In genomic region chr11:61493832-61494231, GRCh38 we compare ENCODE assay signal across 15 cellular contexts. TPM values are rescaled to one million over a fixed set of nuclear protein-coding genes. Genes with fewer than 3 reads are reported as not detected.
A peak's percentile ranks its signal among the peaks of the same experiment; 100 is the strongest.
DNase-seq lines count a peak whose midpoint lies in the region; ATAC-seq and TF ChIP-seq lines count a peak whose summit lies in the region.
"Had no signal": no experiment of that assay in that cellular context is flagged by ENCODE, and none has a peak within 500 bp of the region (broad histone marks: within the 10 kb centered on the region; RNA-seq: fewer than 3 reads in every experiment).

No MANE protein-coding gene starts in this region.

- 92% methylated on average over 9 of the region's 9 CpGs for WGBS in right cardiac atrium
- WGBS in spleen, 5 donors, result 88 to 94% (median 89%) methylated on average over 8 to 9 of the region's 9 CpGs
- 84 to 88% methylated on average over 9 of the region's 9 CpGs for WGBS in GM23248 (ENCODE audit: low coverage in 1 of 2, low lambda C conversion rate in 2 of 2, missing lambda C conversion rate in 2 of 2), 2 experiments

- H3K27ac ChIP-seq in right cardiac atrium (ENCODE audit: low read length) (peak overlapping the region; percentile 11), caudate nucleus (ENCODE audit: low read depth, low read length) (peak overlapping the region; percentile 16), neural progenitor cell (no peak overlapping the region), spleen (peak overlapping the region in 5 of 8 donors; percentile 3 to 43 (median 27)), GM23248 (no peak overlapping the region)
- H3K27ac ChIP-seq: A549 had no signal

- intact Hi-C loops in right cardiac atrium (cut with DNase I), result no loop called here
- intact Hi-C loops in left ventricle myocardium superior (cut with micrococcal nuclease), result no loop called here
- intact Hi-C loops in spleen (cut with DNase I; ENCODE audit: low total_unique reads), result no loop called here

- no peak overlapping the region for H2AFZ ChIP-seq in neural progenitor cell (replicated peaks)
- H2AFZ ChIP-seq in GM23248, result no peak overlapping the region

- peaks cover 13% of the 10 kb centered on the region for H3K27me3 Mint-ChIP-seq in neural progenitor cell (ENCODE audit: insufficient read depth, low read depth)
- no peaks in the 10 kb centered on the region for H3K27me3 Mint-ChIP-seq in natural killer cell treated with Interleukin-12 subunit alpha and Interleukin-12 subunit beta and Interleukin-15 and Interleukin-18, amount 100 ng/mL, for 72 hours

- H3K4me2 ChIP-seq in neural progenitor cell (no peak overlapping the region), GM23248 (ENCODE audit: unreplicated experiment) (no peak overlapping the region)
- H3K4me2 ChIP-seq: A549 had no signal

- H3K9me3 ChIP-seq in right cardiac atrium (ENCODE audit: control insufficient read depth, low read length) (no peaks in the 10 kb centered on the region), neural progenitor cell (ENCODE audit: low read depth) (no peaks in the 10 kb centered on the region), spleen (no peaks in the 10 kb centered on the region), GM23248 (ENCODE audit: low read depth) (no peaks in the 10 kb centered on the region)
- H3K9me3 ChIP-seq: A549, Caco-2 had no signal

- H3K4me1 Mint-ChIP-seq in neural progenitor cell, result peaks cover 42% of the 10 kb centered on the region
- no peaks in the 10 kb centered on the region for H3K4me1 Mint-ChIP-seq in natural killer cell treated with Interleukin-12 subunit alpha and Interleukin-12 subunit beta and Interleukin-15 and Interleukin-18, amount 100 ng/mL, for 72 hours (ENCODE audit: low read depth in 2 of 2)
- H3K4me1 Mint-ChIP-seq: CD14-positive monocyte had no signal

- no peaks in the 10 kb centered on the region for H3K9me3 Mint-ChIP-seq in neural progenitor cell
- no peaks in the 10 kb centered on the region for H3K9me3 Mint-ChIP-seq in natural killer cell treated with Interleukin-12 subunit alpha and Interleukin-12 subunit beta and Interleukin-15 and Interleukin-18, amount 100 ng/mL, for 72 hours
- H3K9me3 Mint-ChIP-seq: CD14-positive monocyte; CD8-positive, alpha-beta T cell had no signal

- H3K4me3 Mint-ChIP-seq in neural progenitor cell, result no peak overlapping the region
- no peak overlapping the region for H3K4me3 Mint-ChIP-seq in natural killer cell treated with Interleukin-12 subunit alpha and Interleukin-12 subunit beta and Interleukin-15 and Interleukin-18, amount 100 ng/mL, for 72 hours
- H3K4me3 Mint-ChIP-seq: CD14-positive monocyte; CD8-positive, alpha-beta T cell had no signal

- H3F3A ChIP-seq in neural progenitor cell (ENCODE audit: low read depth) (peaks cover 4% of the 10 kb centered on the region), GM23248 (ENCODE audit: insufficient read depth) (no peaks in the 10 kb centered on the region)

- no peaks in the 10 kb centered on the region for H3K79me2 ChIP-seq in neural progenitor cell (ENCODE audit: low read depth)
- no peaks in the 10 kb centered on the region for H3K79me2 ChIP-seq in GM23248 (ENCODE audit: insufficient read depth)

- TF ChIP-seq POLR2A in spleen (IDR thresholded peaks at IDR 0.05), result no peak

- H3K27me3 ChIP-seq in right cardiac atrium (ENCODE audit: control insufficient read depth, insufficient read depth) (no peaks in the 10 kb centered on the region), neural progenitor cell (peaks cover 2% of the 10 kb centered on the region), spleen (replicated peaks in 1 of 7) (no peaks in the 10 kb centered on the region), GM23248 (replicated peaks; ENCODE audit: insufficient read depth) (no peaks in the 10 kb centered on the region)

- DNase-seq in right cardiac atrium, result peak in 2 of 3 donors; percentile 10 to 32
- DNase-seq in left ventricle myocardium superior, result no peak
- no peak for DNase-seq in caudate nucleus (lab: John Stamatoyannopoulos, UW)
- no peak for DNase-seq in neural progenitor cell (ENCODE audit: low spot score)
- DNase-seq in spleen, result no peak
- no peak for DNase-seq in GM23248
- no peak for DNase-seq in NCI-H510A (lab: John Stamatoyannopoulos, UW)
- no peak for DNase-seq in natural killer cell treated with Interleukin-12 subunit alpha and Interleukin-12 subunit beta and Interleukin-15 and Interleukin-18, amount 100 ng/mL, for 72 hours (ENCODE audit: low spot score)
- DNase-seq: Caco-2; CD8-positive, alpha-beta T cell; GF-D8; H7; IMR-90 had no signal

- no peaks in the 10 kb centered on the region for H3K9me2 ChIP-seq in GM23248 (ENCODE audit: insufficient read depth)

- H3K4me1 ChIP-seq in right cardiac atrium (ENCODE audit: control insufficient read depth, insufficient read depth, low read length), result peaks cover 5% of the 10 kb centered on the region
- peaks cover 18% of the 10 kb centered on the region for H3K4me1 ChIP-seq in neural progenitor cell
- H3K4me1 ChIP-seq in spleen, result peaks cover 0 to 23% (median 9%) of the 10 kb centered on the region in 6 donors
- peaks cover 12% of the 10 kb centered on the region for H3K4me1 ChIP-seq in GM23248 (ENCODE audit: insufficient read depth)
- H3K4me1 ChIP-seq: A549 had no signal

- in situ Hi-C loops in GM23248 (cut with MboI), result no loop called here

- no peak for ATAC-seq in right cardiac atrium
- ATAC-seq in left ventricle myocardium superior, result no peak
- ATAC-seq in natural killer cell treated with Interleukin-12 subunit alpha and Interleukin-12 subunit beta and Interleukin-15 and Interleukin-18, amount 100 ng/mL, for 72 hours, result no peak
- ATAC-seq: A549; CD8-positive, alpha-beta T cell had no signal

- H3K27ac Mint-ChIP-seq in neural progenitor cell, result peak overlapping the region; percentile 87
- H3K27ac Mint-ChIP-seq in natural killer cell treated with Interleukin-12 subunit alpha and Interleukin-12 subunit beta and Interleukin-15 and Interleukin-18, amount 100 ng/mL, for 72 hours, result no peak overlapping the region
- H3K27ac Mint-ChIP-seq: CD8-positive, alpha-beta T cell had no signal

- H3K9ac ChIP-seq in neural progenitor cell (no peak overlapping the region), GM23248 (no peak overlapping the region)

- H3K36me3 ChIP-seq in neural progenitor cell (no peaks in the 10 kb centered on the region), spleen (no peaks in the 10 kb centered on the region), GM23248 (ENCODE audit: low read depth) (no peaks in the 10 kb centered on the region)

- H3K4me3 ChIP-seq in right cardiac atrium (ENCODE audit: low read length), result no peak overlapping the region
- H3K4me3 ChIP-seq in neural progenitor cell, result no peak overlapping the region
- H3K4me3 ChIP-seq in spleen, result no peak overlapping the region
- H3K4me3 ChIP-seq in GM23248, result no peak overlapping the region
- H3K4me3 ChIP-seq: A549 had no signal

- H3K36me3 Mint-ChIP-seq in neural progenitor cell, result no peaks in the 10 kb centered on the region
- H3K36me3 Mint-ChIP-seq in natural killer cell treated with Interleukin-12 subunit alpha and Interleukin-12 subunit beta and Interleukin-15 and Interleukin-18, amount 100 ng/mL, for 72 hours, result no peaks in the 10 kb centered on the region
- H3K36me3 Mint-ChIP-seq: CD14-positive monocyte; CD8-positive, alpha-beta T cell had no signal

- no peak for TF ChIP-seq CTCF in neural progenitor cell (IDR thresholded peaks at IDR 0.05)
- TF ChIP-seq CTCF in spleen (IDR thresholded peaks at IDR 0.05 in 8 of 11, conservative IDR thresholded peaks at IDR 0.05 in 3 of 11), result no peak

- H4K20me1 ChIP-seq in neural progenitor cell (ENCODE audit: low read depth), result peaks cover 3% of the 10 kb centered on the region
- H4K20me1 ChIP-seq in GM23248 (ENCODE audit: insufficient read depth), result no peaks in the 10 kb centered on the region

RNA-seq across cellular contexts. Expression of gene LRRC10B, which starts 14.7 kb away (rescaled TPM):
- under 1 TPM; 0.09 to 0.86 (median 0.68) TPM for total RNA-seq in right cardiac atrium
- 0.57 TPM for polyA plus RNA-seq in right cardiac atrium
- 0.45 TPM for total RNA-seq in left ventricle myocardium superior
- 0.74 TPM in 1 of 2 replicates, not detected in the other for total RNA-seq in neural progenitor cell (ENCODE audit: low replicate concordance)
- under 1 TPM in 3 of 7 donors, not detected in 4; 0.27 to 0.37 (median 0.35) TPM for total RNA-seq in spleen
- polyA plus RNA-seq in spleen, result under 1 TPM; 0.28 to 0.82 (median 0.32) TPM
- total RNA-seq in GM23248 (2014; rRNA removed; shearing (Covaris generic)), result 0.43 TPM in 1 of 2 replicates, not detected in the other
- polyA plus RNA-seq in GM23248 (2016; fragmentation: Nextera tagmentation; extraction: Ambion mirVana), result not detected in 2 replicates
- not detected for total RNA-seq in natural killer cell treated with Interleukin-12 subunit alpha and Interleukin-12 subunit beta and Interleukin-15 and Interleukin-18, amount 100 ng/mL, for 72 hours
- total RNA-seq: CD8-positive, alpha-beta T cell; IMR-90 had no signal
- polyA plus RNA-seq: CD14-positive monocyte, IMR-90 had no signal

Comparison
In these comparisons a context has a peak if more than half of its experiments do, and no peak if none do; other contexts are left out.
1. DNase-seq: peak in right cardiac atrium (2 of 3); none in left ventricle myocardium superior (single experiment), caudate nucleus (0 of 61), neural progenitor cell (single experiment), spleen (single experiment), GM23248 (single experiment), NCI-H510A (single experiment) and natural killer cell treated with Interleukin-12 subunit alpha and Interleukin-12 subunit beta and Interleukin-15 and Interleukin-18, amount 100 ng/mL, for 72 hours (single experiment).
2. H3K27ac ChIP-seq: peak in right cardiac atrium (single experiment), caudate nucleus (single experiment) and spleen (5 of 8); none in neural progenitor cell (single experiment) and GM23248 (single experiment).